25 cellular contexts compared by ENCODE assay signal in the genomic region with DNA sequence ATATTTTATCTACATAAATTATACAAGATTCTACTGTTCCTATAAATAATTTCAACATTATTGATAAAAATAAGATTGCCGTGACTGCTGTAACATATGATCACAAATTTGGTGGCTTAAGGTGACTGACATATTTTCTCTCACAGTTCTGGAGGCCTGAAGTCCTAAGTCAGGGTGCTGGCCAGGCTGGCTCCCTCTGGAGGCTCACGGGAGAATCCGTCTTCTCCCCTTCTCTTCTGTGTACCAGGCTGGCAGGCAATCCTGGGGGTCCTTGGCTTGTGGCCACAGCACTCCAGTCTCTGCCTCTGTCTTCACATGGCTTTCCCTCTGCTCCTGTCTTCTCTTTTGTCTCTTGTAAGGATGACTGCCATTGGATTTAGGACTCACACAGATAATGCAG. TPM values are rescaled to one million over a fixed set of nuclear protein-coding genes. Genes with fewer than 3 reads are reported as not detected.
A peak's percentile ranks its signal among the peaks of the same experiment; 100 is the strongest.
DNase-seq lines count a peak whose midpoint lies in the region; ATAC-seq and TF ChIP-seq lines count a peak whose summit lies in the region.
"Had no signal": no experiment of that assay in that cellular context is flagged by ENCODE, and none has a peak within 500 bp of the region (broad histone marks: within the 10 kb centered on the region; RNA-seq: fewer than 3 reads in every experiment).

No MANE protein-coding gene starts in this region.

- no peaks in the 10 kb centered on the region for H3F3A ChIP-seq in GM23248 (ENCODE audit: insufficient read depth)

- H3K27me3 ChIP-seq in GM23248 (replicated peaks; ENCODE audit: insufficient read depth), result no peaks in the 10 kb centered on the region
- no peaks in the 10 kb centered on the region for H3K27me3 ChIP-seq in KMS-11 (ENCODE audit: insufficient read depth, low read depth)
- H3K27me3 ChIP-seq: Peyer's patch, right atrium auricular region, thyroid gland had no signal

- peak; percentile 29 for TF ChIP-seq CTCF in KMS-11 (conservative IDR thresholded peaks at IDR 0.05; ENCODE audit: low read depth, low read length)
- TF ChIP-seq CTCF in fibroblast of mammary gland (conservative IDR thresholded peaks at IDR 0.05; ENCODE audit: control insufficient read depth, insufficient read depth, low read depth, low read length), result peak; percentile 28

- H4K20me1 ChIP-seq in GM23248 (ENCODE audit: insufficient read depth) (no peaks in the 10 kb centered on the region), KMS-11 (ENCODE audit: insufficient read depth) (no peaks in the 10 kb centered on the region)

- H3K27ac ChIP-seq in GM23248, result no peak overlapping the region
- no peak overlapping the region for H3K27ac ChIP-seq in KMS-11
- H3K27ac ChIP-seq: adrenal gland, Peyer's patch, right atrium auricular region, SK-N-MC, thyroid gland had no signal

- H3K79me2 ChIP-seq in GM23248 (ENCODE audit: insufficient read depth) (no peaks in the 10 kb centered on the region), KMS-11 (ENCODE audit: insufficient read depth, low read depth) (no peaks in the 10 kb centered on the region)

- H2AFZ ChIP-seq in GM23248, result no peak overlapping the region
- no peak overlapping the region for H2AFZ ChIP-seq in KMS-11 (ENCODE audit: low read depth)

- no peaks in the 10 kb centered on the region for H3K9me3 ChIP-seq in GM23248 (ENCODE audit: low read depth)
- H3K9me3 ChIP-seq: adrenal gland, Peyer's patch, thyroid gland had no signal

- H3K4me3 ChIP-seq in GM23248 (no peak overlapping the region), KMS-11 (IDR thresholded peaks at IDR 0.05; ENCODE audit: insufficient read depth, low read depth, low read length) (no peak overlapping the region), fibroblast of mammary gland (ENCODE audit: control insufficient read depth, low read depth, low read length) (no peak overlapping the region)
- H3K4me3 ChIP-seq: adrenal gland, Peyer's patch, right atrium auricular region, SK-N-MC, thyroid gland had no signal

- H3K9me2 ChIP-seq in GM23248 (ENCODE audit: insufficient read depth), result no peaks in the 10 kb centered on the region

- H3K4me1 ChIP-seq in GM23248 (ENCODE audit: insufficient read depth) (no peaks in the 10 kb centered on the region), KMS-11 (ENCODE audit: low read depth, poor library complexity, severe bottlenecking) (peaks cover 17% of the 10 kb centered on the region)
- H3K4me1 ChIP-seq: adrenal gland, Peyer's patch, right atrium auricular region, thyroid gland had no signal

- no peak for ATAC-seq in GM18858 (IDR thresholded peaks at IDR 0.05; ENCODE audit: unreplicated experiment)
- ATAC-seq in GM21381 (IDR thresholded peaks at IDR 0.05; ENCODE audit: unreplicated experiment), result no peak
- ATAC-seq: naive thymus-derived CD4-positive, alpha-beta T cell; stimulated activated naive CD8-positive, alpha-beta T cell treated with anti-CD3 and anti-CD28 coated beads, Interleukin-15, Interleukin-2, amounts not matched to agents 100 U/mL and 50 U/mL, for 24 hours had no signal

- H3K9ac ChIP-seq in GM23248 (no peak overlapping the region), KMS-11 (no peak overlapping the region)

- WGBS in GM23248 (ENCODE audit: low coverage in 1 of 2, low lambda C conversion rate in 2 of 2, missing lambda C conversion rate in 2 of 2), 2 experiments, result 18% methylated on average over 3 of the region's 3 CpGs

- H3K36me3 ChIP-seq in GM23248 (ENCODE audit: low read depth), result no peaks in the 10 kb centered on the region
- H3K36me3 ChIP-seq in KMS-11 (ENCODE audit: insufficient read depth), result no peaks in the 10 kb centered on the region
- H3K36me3 ChIP-seq: adrenal gland, Peyer's patch, right atrium auricular region, thyroid gland had no signal

- in situ Hi-C loops in GM23248 (cut with MboI), result no loop called here
- in situ Hi-C loops in SK-MEL-5 (cut with HindIII; ENCODE audit: low pct_unique_long_range_greater_than_20kb, low sequenced_read_pairs), result no loop called here

- DNase-seq in GM23248 (peak; percentile 4), SK-MEL-5 (ENCODE audit: low read depth, low spot score) (peak; percentile 37), fibroblast of mammary gland (ENCODE audit: low read depth) (peak; percentile 9), NCI-H2227 treated with DMSO at 0.1 percent for 48 hours (lab: John Stamatoyannopoulos, UW) (no peak), DMS 273 (lab: John Stamatoyannopoulos, UW; ENCODE audit: unreplicated experiment) (no peak)
- DNase-seq: activated B cell treated with CpG ODN at 0.5 μM for 24 hours; activated CD4-positive, alpha-beta memory T cell treated with anti-CD3 and anti-CD28 coated beads, Interleukin-2, amount 10 ng/mL, durations not matched to agents 7 days and 5 days; activated gamma-delta T cell treated with Interleukin-2 at 50 U/mL for 16 hours; activated T-cell treated with anti-CD3 and anti-CD28 coated beads for 4 hours; adrenal gland; cortex of kidney; DMS79 treated with DMSO at 0.1 percent for 48 hours; naive thymus-derived CD4-positive, alpha-beta T cell; NCI-H1694 treated with DMSO at 0.1 percent for 48 hours; NCI-H82; Peyer's patch; stimulated activated CD4-positive, alpha-beta T cell treated with anti-CD3 and anti-CD28 coated beads, Interleukin-12 subunit alpha, Interleukin-12 subunit beta, amount 100 ng/mL, for 4 hours; stimulated activated CD4-positive, alpha-beta T cell treated with anti-CD3 and anti-CD28 coated beads, Interleukin-4, amount 100 ng/mL, for 4 hours; stimulated activated naive CD8-positive, alpha-beta T cell treated with anti-CD3 and anti-CD28 coated beads, Interleukin-15, Interleukin-2, amounts not matched to agents 100 U/mL and 50 U/mL, for 24 hours; thyroid gland had no signal

- H3K4me2 ChIP-seq in GM23248 (ENCODE audit: unreplicated experiment) (no peak overlapping the region), KMS-11 (no peak overlapping the region)

RNA-seq across cellular contexts. Expression of a gene that starts 31.7 kb away (rescaled TPM):
- total RNA-seq in GM23248 (2014; rRNA removed; shearing (Covaris generic)), result 30.6 and 38.1 TPM in 2 replicates
- polyA plus RNA-seq in GM23248 (2016; fragmentation: Nextera tagmentation; extraction: Ambion mirVana), result 6.1 TPM in 2 replicates
- total RNA-seq in SK-MEL-5 (2014; rRNA removed; shearing (Covaris generic)), result 5.4 and 5.8 TPM in 2 replicates
- polyA plus RNA-seq in SK-MEL-5 (2015; cell fraction: cytosol; rRNA removed), result 13.4 and 16.1 TPM in 2 replicates
- polyA plus RNA-seq in SK-MEL-5 (2015; cell fraction: nucleus; rRNA removed), result 17.2 and 19.7 TPM in 2 replicates
- total RNA-seq: activated B cell treated with CpG ODN at 0.5 μM for 24 hours; activated CD4-positive, alpha-beta memory T cell treated with anti-CD3 and anti-CD28 coated beads, Interleukin-2, amount 10 ng/mL, durations not matched to agents 7 days and 5 days; naive thymus-derived CD4-positive, alpha-beta T cell; Peyer's patch had no signal
- polyA plus RNA-seq: naive thymus-derived CD4-positive, alpha-beta T cell had no signal

Comparison
In these comparisons a context has a peak if more than half of its experiments do, and no peak if none do; other contexts are left out.
1. DNase-seq: peak in GM23248 (single experiment), SK-MEL-5 (single experiment) and fibroblast of mammary gland (single experiment); none in NCI-H2227 treated with DMSO at 0.1 percent for 48 hours (single experiment) and DMS 273 (single experiment).